Comparison of ENCODE assay signal across 15 cellular contexts in genomic region chrX:102214988-102215387, GRCh38. TPM values are rescaled to one million over a fixed set of nuclear protein-coding genes. Genes with fewer than 3 reads are reported as not detected.
"Had no signal": no experiment of that assay in that cellular context is flagged by ENCODE, and none has a peak within 500 bp of the region (broad histone marks: within the 10 kb centered on the region; RNA-seq: fewer than 3 reads in every experiment).

TSS of gene TCP11X1 (plus strand) at chrX:102215301.

RNA-seq across cellular contexts. Expression of gene TCP11X1, which starts in this region (rescaled TPM):
- total RNA-seq: stomach, subcutaneous adipose tissue, suprapubic skin, temporal lobe, thoracic aorta, thyroid gland, tibial nerve, transverse colon, upper lobe of left lung, upper lobe of right lung, ureter, urinary bladder, uterus, vagina had no signal
- polyA plus RNA-seq: stomach, thymus, urinary bladder had no signal
